Comparison of ENCODE assay signal across 11 cellular contexts in genomic region chr1:235908742-235909520, GRCh38. TPM values are rescaled to one million over a fixed set of nuclear protein-coding genes. Genes with fewer than 3 reads are reported as not detected.
DNase-seq lines count a peak whose midpoint lies in the region; ATAC-seq and TF ChIP-seq lines count a peak whose summit lies in the region.
"Had no signal": no experiment of that assay in that cellular context is flagged by ENCODE, and none has a peak within 500 bp of the region (broad histone marks: within the 10 kb centered on the region; RNA-seq: fewer than 3 reads in every experiment).

No MANE protein-coding gene starts in this region.

- peak overlapping the region; percentile 68 for H3K4me2 ChIP-seq in SK-N-SH

- H3F3A ChIP-seq in SK-N-SH (replicated peaks; ENCODE audit: insufficient read depth), result peaks cover 37% of the 10 kb centered on the region

- no peaks in the 10 kb centered on the region for H3K27me3 Mint-ChIP-seq in stimulated activated naive CD8-positive, alpha-beta T cell treated with anti-CD3 and anti-CD28 coated beads, Interleukin-15, amount 100 ng/mL, for 72 hours
- H3K27me3 Mint-ChIP-seq: activated B cell treated with CpG ODN at 0.5 μM for 24 hours had no signal

- H2AFZ ChIP-seq in SK-N-SH (ENCODE audit: low read depth), result no peak overlapping the region

- POLR2A ChIA-PET in SK-N-SH (lab: Yijun Ruan, JAX), result no interaction called here

- H3K4me1 Mint-ChIP-seq in stimulated activated naive CD8-positive, alpha-beta T cell treated with anti-CD3 and anti-CD28 coated beads, Interleukin-15, amount 100 ng/mL, for 72 hours, result peaks cover 26% of the 10 kb centered on the region

- H3K4me3 ChIP-seq in SK-N-SH (ENCODE audit: low read depth in 2 of 2, low read length in 1 of 2), result peak overlapping the region in 1 of 2 experiments; percentile 31; a peak in 1 of 4 replicates

- H3K36me3 ChIP-seq in SK-N-SH (replicated peaks in 1 of 2; ENCODE audit: control insufficient read depth in 1 of 2, insufficient read depth in 2 of 2, low read length in 1 of 2), result no peaks in the 10 kb centered on the region

- H3K9me3 Mint-ChIP-seq in stimulated activated naive CD8-positive, alpha-beta T cell treated with anti-CD3 and anti-CD28 coated beads, Interleukin-15, amount 100 ng/mL, for 72 hours, result no peaks in the 10 kb centered on the region
- H3K9me3 Mint-ChIP-seq: activated B cell treated with CpG ODN at 0.5 μM for 24 hours had no signal

- peak overlapping the region; percentile 68 for H3K9ac ChIP-seq in SK-N-SH

- no peaks in the 10 kb centered on the region for H3K27me3 ChIP-seq in SK-N-SH (ENCODE audit: insufficient read depth)

- CTCF ChIA-PET in SK-N-SH (lab: Yijun Ruan, JAX), result no interaction called here

- H3K9me2 ChIP-seq in SK-N-SH, result no peaks in the 10 kb centered on the region

- no peaks in the 10 kb centered on the region for H4K20me1 ChIP-seq in SK-N-SH (ENCODE audit: insufficient read depth)

- no peak for TF ChIP-seq RAD21 in SK-N-SH (IDR thresholded peaks at IDR 0.05; ENCODE audit: low read length)

- ATAC-seq in stimulated activated naive CD8-positive, alpha-beta T cell treated with anti-CD3 and anti-CD28 coated beads, Interleukin-15, amount 100 ng/mL, for 72 hours, result no peak

- no peak overlapping the region for H3K4me3 Mint-ChIP-seq in stimulated activated naive CD8-positive, alpha-beta T cell treated with anti-CD3 and anti-CD28 coated beads, Interleukin-15, amount 100 ng/mL, for 72 hours
- H3K4me3 Mint-ChIP-seq: activated B cell treated with CpG ODN at 0.5 μM for 24 hours had no signal

- no peaks in the 10 kb centered on the region for H3K79me2 ChIP-seq in SK-N-SH (ENCODE audit: insufficient read depth)

- no peak for TF ChIP-seq CTCF in SK-N-SH (IDR thresholded peaks at IDR 0.05)

- peak overlapping the region; percentile 9 to 61 for H3K27ac Mint-ChIP-seq in stimulated activated naive CD8-positive, alpha-beta T cell treated with anti-CD3 and anti-CD28 coated beads, Interleukin-15, amount 100 ng/mL, for 72 hours

- peak; percentile 16 for DNase-seq in DMS 273 (lab: John Stamatoyannopoulos, UW; ENCODE audit: unreplicated experiment)
- no peak for DNase-seq in DMS 273 treated with DMSO at 0.1 percent for 48 hours (lab: John Stamatoyannopoulos, UW)
- DNase-seq in SK-N-SH, result no peak
- DNase-seq in fibroblast of the conjunctiva (ENCODE audit: low read depth), result peak; percentile 69
- DNase-seq in stimulated activated naive CD8-positive, alpha-beta T cell treated with anti-CD3 and anti-CD28 coated beads, Interleukin-15, amount 100 ng/mL, for 72 hours, result no peak
- no peak for DNase-seq in NCI-H1436 treated with DMSO at 0.1 percent for 48 hours (lab: John Stamatoyannopoulos, UW)
- no peak for DNase-seq in NCI-H146 treated with DMSO at 0.1 percent for 48 hours (lab: John Stamatoyannopoulos, UW; ENCODE audit: unreplicated experiment)
- no peak for DNase-seq in activated CD4-positive, CD25-positive, alpha-beta regulatory T cell (lab: John Stamatoyannopoulos, UW)
- DNase-seq: activated B cell treated with CpG ODN at 0.5 μM for 24 hours, small intestine had no signal

- H3K9me3 ChIP-seq in SK-N-SH, result no peaks in the 10 kb centered on the region

- H3K4me1 ChIP-seq in SK-N-SH (ENCODE audit: control insufficient read depth in 1 of 2, insufficient read depth in 2 of 2, low read depth in 1 of 2, low read length in 1 of 2), result peaks cover 13 to 32% of the 10 kb centered on the region in 2 experiments

- peak overlapping the region; percentile 89 to 99 for H3K27ac ChIP-seq in SK-N-SH (ENCODE audit: low read depth in 2 of 2, low read length in 1 of 2)
- H3K27ac ChIP-seq: 22Rv1 had no signal

- TF ChIP-seq EP300 in SK-N-SH (IDR thresholded peaks at IDR 0.05; ENCODE audit: borderline replicate concordance in 1 of 2, low read depth in 1 of 2, low read length in 1 of 2), result peak in 1 of 2 experiments; percentile 89; a peak in 2 of 4 replicates

- WGBS in SK-N-SH (ENCODE audit: low lambda C conversion rate), result 35% methylated on average over 8 of the region's 8 CpGs

TF ChIP-seq in SK-N-SH, 30 proteins besides CTCF, POLR2A, EP300 and RAD21 (continues in another document):
- TF ChIP-seq RFX5 (IDR thresholded peaks at IDR 0.05; ENCODE audit: low read length) (no peak), USF1 (IDR thresholded peaks at IDR 0.05; ENCODE audit: borderline replicate concordance, low read depth) (no peak), MEF2A (IDR thresholded peaks at IDR 0.05; ENCODE audit: borderline replicate concordance, low read depth) (peak; percentile 76), FOXJ3 (CRISPR knock-in tag; IDR thresholded peaks at IDR 0.05) (no peak), ZBTB33 (IDR thresholded peaks at IDR 0.05; ENCODE audit: borderline replicate concordance, low read depth) (peak; percentile 49; the same call in 1 of the 2 replicates), RCOR1 (IDR thresholded peaks at IDR 0.05; ENCODE audit: low read length) (no peak), SIN3A (IDR thresholded peaks at IDR 0.05; ENCODE audit: borderline replicate concordance, low read depth, low read length) (peak; percentile 11; the same call in 1 of the 2 replicates), RXRA (IDR thresholded peaks at IDR 0.05; ENCODE audit: borderline replicate concordance, low read depth) (peak; percentile 80; the same call in 1 of the 2 replicates), POLR2AphosphoS5 (IDR thresholded peaks at IDR 0.05; ENCODE audit: low read depth, low read length) (peak; percentile 66; the same call in 1 of the 2 replicates), EZH2phosphoT487 (IDR thresholded peaks at IDR 0.05; ENCODE audit: borderline replicate concordance, low read depth) (no peak), MAX (IDR thresholded peaks at IDR 0.05; ENCODE audit: low read depth) (no peak; the same call in 1 of the 2 replicates), TEAD4 (IDR thresholded peaks at IDR 0.05; ENCODE audit: borderline replicate concordance, insufficient read depth) (peak; percentile 85), USF2 (IDR thresholded peaks at IDR 0.05; ENCODE audit: borderline replicate concordance, low read depth, low read length) (no peak), PBX3 (IDR thresholded peaks at IDR 0.05) (peak; percentile 86), SMC3 (IDR thresholded peaks at IDR 0.05; ENCODE audit: low read depth, low read length) (no peak), TCF12 (IDR thresholded peaks at IDR 0.05) (peak; percentile 86), ELF1 (IDR thresholded peaks at IDR 0.05) (no peak), GABPA (IDR thresholded peaks at IDR 0.05; ENCODE audit: low read depth) (no peak), JUND (IDR thresholded peaks at IDR 0.05) (peak; percentile 80), NRF1 (IDR thresholded peaks at IDR 0.05; ENCODE audit: low read depth, low read length) (no peak), GATA2 (CRISPR knock-in tag; IDR thresholded peaks at IDR 0.05) (no peak), CHD2 (IDR thresholded peaks at IDR 0.05; ENCODE audit: low read length, partially characterized antibody) (no peak), FOXM1 (IDR thresholded peaks at IDR 0.05; ENCODE audit: low read depth) (no peak), MXI1 (IDR thresholded peaks at IDR 0.05; ENCODE audit: low read depth, low read length) (no peak), YY1 (IDR thresholded peaks at IDR 0.05; ENCODE audit: low read depth) (peak; percentile 80; the same call in 1 of the 2 replicates), NFIC (IDR thresholded peaks at IDR 0.05; ENCODE audit: borderline replicate concordance) (peak; percentile 87)

RNA-seq across cellular contexts. Expression of gene LYST, which starts 42.2 kb away (rescaled TPM):
- polyA plus RNA-seq in SK-N-SH (2012; rRNA removed), result 3.9 and 4.6 TPM in 2 replicates
- 3.3 and 4.3 TPM in 2 replicates for polyA plus RNA-seq in SK-N-SH (2012; cell fraction: cytosol; rRNA removed)
- polyA plus RNA-seq in SK-N-SH (2012; cell fraction: nucleus; rRNA removed), result 7.6 and 11.9 TPM in 2 replicates

Comparison
In these comparisons a context has a peak if more than half of its experiments do, and no peak if none do; other contexts are left out.
1. DNase-seq: peak in DMS 273 (single experiment) and fibroblast of the conjunctiva (single experiment); none in DMS 273 treated with DMSO at 0.1 percent for 48 hours (single experiment), SK-N-SH (single experiment), stimulated activated naive CD8-positive, alpha-beta T cell treated with anti-CD3 and anti-CD28 coated beads, Interleukin-15, amount 100 ng/mL, for 72 hours (0 of 2), NCI-H1436 treated with DMSO at 0.1 percent for 48 hours (single experiment), NCI-H146 treated with DMSO at 0.1 percent for 48 hours (single experiment) and activated CD4-positive, CD25-positive, alpha-beta regulatory T cell (0 of 4).